ENCODE assay signal across 13 cellular contexts in the genomic region with DNA sequence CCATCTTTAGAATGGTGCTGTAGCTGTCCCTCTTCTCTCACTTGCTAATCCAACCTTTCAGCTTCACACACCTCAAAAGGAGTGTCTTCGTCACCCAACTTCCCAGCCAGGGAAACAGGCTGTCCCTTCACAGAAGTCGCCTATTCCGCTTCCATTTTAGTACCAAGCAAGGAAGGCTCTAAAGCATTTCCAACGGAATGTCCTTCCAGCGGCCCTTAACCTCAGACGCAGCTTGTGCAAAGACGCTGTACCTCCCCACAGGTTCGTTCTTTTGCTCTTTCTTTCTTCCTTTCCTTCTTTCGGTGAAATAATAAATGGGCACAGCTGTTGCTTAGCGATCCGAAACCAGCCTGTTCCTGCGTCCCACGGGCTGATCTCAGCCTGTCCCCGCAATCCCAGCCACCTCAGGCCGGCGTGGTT. TPM values are rescaled to one million over a fixed set of nuclear protein-coding genes. Genes with fewer than 3 reads are reported as not detected.
DNase-seq lines count a peak whose midpoint lies in the region; ATAC-seq and TF ChIP-seq lines count a peak whose summit lies in the region.
"Had no signal": no experiment of that assay in that cellular context is flagged by ENCODE, and none has a peak within 500 bp of the region (broad histone marks: within the 10 kb centered on the region; RNA-seq: fewer than 3 reads in every experiment).

No MANE protein-coding gene starts in this region.

- H3K36me3 ChIP-seq in HUES6 (ENCODE audit: control insufficient read depth, insufficient read depth, low read length): no peaks in the 10 kb centered on the region
- H3K36me3 ChIP-seq in vagina: no peaks in the 10 kb centered on the region
- H3K36me3 ChIP-seq: Peyer's patch, right lobe of liver had no signal

- no peaks in the 10 kb centered on the region for H3K9me3 Mint-ChIP-seq in Calu3 (ENCODE audit: low read depth, unreplicated experiment)
- H3K9me3 Mint-ChIP-seq in nephron progenitor cell: no peaks in the 10 kb centered on the region
- H3K9me3 Mint-ChIP-seq: CD4-positive, CD25-positive, alpha-beta regulatory T cell; T-helper 1 cell treated with Interleukin-12 subunit alpha and Interleukin-12 subunit beta and Interleukin-4 antibody, amounts not matched to agents 30 μg/mL and 1 μg/mL, for 36 hours had no signal

- no TSS peak for BruUV-seq in Calu3 (replicated peaks; lab: Mats Ljungman, UMichigan)

- TF ChIP-seq POLR2A in vagina (IDR thresholded peaks at IDR 0.05): no peak

- no peak for ATAC-seq in T-helper 17 cell
- no peak for ATAC-seq in GM18868 (IDR thresholded peaks at IDR 0.05; ENCODE audit: unreplicated experiment)

- H3K4me1 Mint-ChIP-seq in Calu3 (ENCODE audit: low read depth, unreplicated experiment) (peaks cover 8% of the 10 kb centered on the region), nephron progenitor cell (peaks cover 7% of the 10 kb centered on the region), T-helper 17 cell (peaks cover 7% of the 10 kb centered on the region)

- H3K4me1 ChIP-seq in HUES6 (ENCODE audit: control insufficient read depth, insufficient read depth, low read length) (peaks cover 5% of the 10 kb centered on the region; the same call in 1 of the 2 replicates), vagina (peaks cover 16% of the 10 kb centered on the region)
- H3K4me1 ChIP-seq: right lobe of liver had no signal

- DNase-seq in Calu3 (no peak), dorsolateral prefrontal cortex (no peak), nephron progenitor cell (no peak), vagina (ENCODE audit: extremely low spot score in 2 of 2) (no peak), T-helper 17 cell (no peak), kidney tubule cell (ENCODE audit: low spot score) (no peak)
- DNase-seq: activated gamma-delta T cell had no signal

- intact Hi-C loops in Calu3 (cut with micrococcal nuclease; ENCODE audit: unreplicated experiment): loop anchor here (5.0 to 10.0 kb wide), 4 partner anchors 76 to 1303 kb away; no protein-coding TSS in a partner anchor
- intact Hi-C loops in dorsolateral prefrontal cortex (cut with DNase I): loop anchor here (5.0 to 10.0 kb wide), 4 partner anchors 411 to 1453 kb away; no protein-coding TSS in a partner anchor
- intact Hi-C loops in vagina (cut with DNase I): loop anchor here (10.0 kb wide), 1 partner anchor 1453 kb away; no protein-coding TSS in a partner anchor

- CTCF ChIA-PET in Calu3 (lab: Charles Lee): interaction anchor here (0.6 to 1.0 kb wide), 4 partner anchors 202 to 1450 kb away, joined by 3 to 5 read pairs (median 4); no protein-coding TSS in a partner anchor

- peaks cover 88% of the 10 kb centered on the region for H3K27me3 ChIP-seq in HUES6 (ENCODE audit: control insufficient read depth, insufficient read depth, low read length)
- H3K27me3 ChIP-seq in dorsolateral prefrontal cortex: peaks cover 0 to 33% (median 12%) of the 10 kb centered on the region in 45 donors
- H3K27me3 ChIP-seq in vagina: peaks cover 8% of the 10 kb centered on the region
- H3K27me3 ChIP-seq: right lobe of liver had no signal

- H3K9me3 ChIP-seq in HUES6 (ENCODE audit: control insufficient read depth, insufficient read depth, low read depth, low read length): no peaks in the 10 kb centered on the region
- no peaks in the 10 kb centered on the region for H3K9me3 ChIP-seq in vagina
- no peaks in the 10 kb centered on the region for H3K9me3 ChIP-seq in T-helper 17 cell (ENCODE audit: control insufficient read depth, low read length, poor library complexity, severe bottlenecking)
- H3K9me3 ChIP-seq: Peyer's patch, right lobe of liver had no signal

- H3K36me3 Mint-ChIP-seq in Calu3 (ENCODE audit: insufficient read depth, unreplicated experiment) (no peaks in the 10 kb centered on the region), nephron progenitor cell (ENCODE audit: low read depth) (no peaks in the 10 kb centered on the region), T-helper 17 cell (ENCODE audit: low read depth) (peaks cover 3% of the 10 kb centered on the region)
- H3K36me3 Mint-ChIP-seq: CD4-positive, CD25-positive, alpha-beta regulatory T cell had no signal

- H3K27ac ChIP-seq in HUES6 (ENCODE audit: low read depth, low read length) (no peak overlapping the region), dorsolateral prefrontal cortex (peak overlapping the region in 36 of 59 donors; percentile 2 to 76 (median 48)), vagina (no peak overlapping the region)
- H3K27ac ChIP-seq: Peyer's patch, right lobe of liver had no signal

- peaks cover 96% of the 10 kb centered on the region for H3K27me3 Mint-ChIP-seq in Calu3 (ENCODE audit: unreplicated experiment)
- peaks cover 84% of the 10 kb centered on the region for H3K27me3 Mint-ChIP-seq in nephron progenitor cell (ENCODE audit: low read depth, poor library complexity)
- H3K27me3 Mint-ChIP-seq in T-helper 17 cell: peaks cover 71% of the 10 kb centered on the region

- no peak overlapping the region for H3K9ac ChIP-seq in HUES6 (ENCODE audit: low read length)

- peak overlapping the region; percentile 13 for H3K27ac Mint-ChIP-seq in Calu3 (ENCODE audit: unreplicated experiment)
- no peak overlapping the region for H3K27ac Mint-ChIP-seq in nephron progenitor cell
- no peak overlapping the region for H3K27ac Mint-ChIP-seq in T-helper 17 cell
- H3K27ac Mint-ChIP-seq: CD4-positive, CD25-positive, alpha-beta regulatory T cell; T-helper 1 cell treated with Interleukin-12 subunit alpha and Interleukin-12 subunit beta and Interleukin-4 antibody, amounts not matched to agents 30 μg/mL and 1 μg/mL, for 36 hours had no signal

- H3K4me3 ChIP-seq in HUES6 (ENCODE audit: low read depth, low read length): peak overlapping the region; percentile 67
- peak overlapping the region; percentile 26 to 71 (median 54) for H3K4me3 ChIP-seq in dorsolateral prefrontal cortex
- H3K4me3 ChIP-seq in vagina: no peak overlapping the region

- TF ChIP-seq CTCF in Calu3 (IDR thresholded peaks at IDR 0.05; ENCODE audit: unreplicated experiment) (no peak), dorsolateral prefrontal cortex (IDR thresholded peaks at IDR 0.05 in 54 of 56, conservative IDR thresholded peaks at IDR 0.05 in 2 of 56; ENCODE audit: low read depth in 1 of 56, partially characterized antibody in 56 of 56) (no peak), nephron progenitor cell (IDR thresholded peaks at IDR 0.05) (no peak), vagina (IDR thresholded peaks at IDR 0.05) (no peak)

- H3K4me3 Mint-ChIP-seq in Calu3 (ENCODE audit: low read depth, unreplicated experiment) (no peak overlapping the region), nephron progenitor cell (peak overlapping the region; percentile 60), T-helper 17 cell (no peak overlapping the region)
- H3K4me3 Mint-ChIP-seq: T-helper 1 cell treated with Interleukin-12 subunit alpha and Interleukin-12 subunit beta and Interleukin-4 antibody, amounts not matched to agents 30 μg/mL and 1 μg/mL, for 36 hours had no signal

RNA-seq across cellular contexts. Expression of gene PTPRT, which starts 1.5 kb away (rescaled TPM):
- total RNA-seq in Calu3 (2022) (not detected in 2 replicates), dorsolateral prefrontal cortex (100 to 1,000 TPM in 53 of 120 experiments, 10 to 100 TPM in 67; 34.9 to 179 (median 93.9) TPM), vagina (not detected), T-helper 17 cell (not detected)
- total RNA-seq: CD4-positive, CD25-positive, alpha-beta regulatory T cell had no signal

Comparison
In these comparisons a context has a peak if more than half of its experiments do, and no peak if none do; other contexts are left out.
1. H3K27ac ChIP-seq: peak in dorsolateral prefrontal cortex (36 of 59); none in HUES6 (single experiment) and vagina (single experiment).
2. H3K4me3 ChIP-seq: peak in HUES6 (single experiment) and dorsolateral prefrontal cortex (59 of 59); none in vagina (0 of 2).
3. RNA of gene PTPRT, which starts 1.5 kb away (total RNA-seq): 34.9 to 179 TPM in dorsolateral prefrontal cortex; not detected in Calu3, not detected in vagina (single experiment) and not detected in T-helper 17 cell; every median in the first group is over 10 times any median in the second.